15 cellular contexts compared by ENCODE assay signal in the genomic region with DNA sequence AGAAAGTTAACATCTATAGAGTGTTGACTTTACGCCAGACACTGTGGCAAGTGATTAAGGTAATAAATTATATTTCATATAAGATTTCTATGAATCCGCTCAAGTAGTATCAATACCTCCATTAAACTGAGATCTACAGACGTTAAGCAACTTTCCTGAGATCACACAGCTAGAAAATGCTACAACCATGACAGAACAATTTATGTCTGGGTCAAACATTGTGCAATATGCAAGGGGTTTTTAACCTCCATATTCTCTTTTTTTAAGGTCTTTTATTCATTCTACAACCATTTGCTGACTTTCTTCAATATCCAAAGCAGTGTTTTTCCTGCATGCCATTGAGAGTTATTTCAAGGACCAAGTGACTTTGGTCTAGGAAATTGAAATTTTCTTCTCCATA. TPM values are rescaled to one million over a fixed set of nuclear protein-coding genes. Genes with fewer than 3 reads are reported as not detected.
A peak's percentile ranks its signal among the peaks of the same experiment; 100 is the strongest.
DNase-seq lines count a peak whose midpoint lies in the region; ATAC-seq and TF ChIP-seq lines count a peak whose summit lies in the region.
"Had no signal": no experiment of that assay in that cellular context is flagged by ENCODE, and none has a peak within 500 bp of the region (broad histone marks: within the 10 kb centered on the region; RNA-seq: fewer than 3 reads in every experiment).

No MANE protein-coding gene starts in this region.

- 87 to 100% methylated on average over 1 to 3 of the region's 3 CpGs for WGBS in endodermal cell (ENCODE audit: insufficient coverage in 1 of 2, insufficient read length in 1 of 2), 2 experiments
- WGBS in psoas muscle, 3 donors, result 42 to 67% (median 53%) methylated on average over 3 of the region's 3 CpGs

- H3K27ac ChIP-seq in endodermal cell (ENCODE audit: low read depth, low read length), result no peak overlapping the region
- peak overlapping the region; percentile 94 for H3K27ac ChIP-seq in psoas muscle
- H3K27ac ChIP-seq in skeletal muscle tissue (ENCODE audit: low read depth, low read length), result peak overlapping the region; percentile 73
- H3K27ac ChIP-seq: C4-2B, GM23248 had no signal

- H3K4me3 Mint-ChIP-seq in endodermal cell, result no peak overlapping the region
- H3K4me3 Mint-ChIP-seq: CD4-positive, alpha-beta T cell had no signal

- H3K9me3 ChIP-seq in adipocyte (ENCODE audit: control insufficient read depth, low read length) (no peaks in the 10 kb centered on the region), endodermal cell (ENCODE audit: control insufficient read depth, low read length) (peaks cover 17% of the 10 kb centered on the region), psoas muscle (no peaks in the 10 kb centered on the region), skeletal muscle tissue (ENCODE audit: control insufficient read depth in 3 of 3, low read length in 3 of 3) (no peaks in the 10 kb centered on the region)
- H3K9me3 ChIP-seq: Caco-2 had no signal

- no peaks in the 10 kb centered on the region for H3K27me3 Mint-ChIP-seq in endodermal cell (ENCODE audit: insufficient read depth)

- H3K27me3 ChIP-seq in adipocyte (replicated peaks; ENCODE audit: control insufficient read depth, insufficient read depth, low read length) (no peaks in the 10 kb centered on the region), endodermal cell (ENCODE audit: control insufficient read depth, insufficient read depth, low read length, poor library complexity, severe bottlenecking) (no peaks in the 10 kb centered on the region), psoas muscle (ENCODE audit: insufficient read depth in 3 of 3, low read length in 2 of 3) (no peaks in the 10 kb centered on the region), skeletal muscle tissue (ENCODE audit: control insufficient read depth in 3 of 3, insufficient read depth in 3 of 3, low read length in 3 of 3) (no peaks in the 10 kb centered on the region)

- intact Hi-C loops in psoas muscle (cut with DNase I), result no loop called here

- peaks cover 3% of the 10 kb centered on the region for H3K9me3 Mint-ChIP-seq in endodermal cell
- H3K9me3 Mint-ChIP-seq: CD4-positive, alpha-beta T cell had no signal

- H3K4me3 ChIP-seq in adipocyte (ENCODE audit: low read length), result peak overlapping the region; percentile 15
- peak overlapping the region; percentile 34 for H3K4me3 ChIP-seq in endodermal cell (ENCODE audit: low read length)
- H3K4me3 ChIP-seq in psoas muscle, result peak overlapping the region; percentile 70
- H3K4me3 ChIP-seq in skeletal muscle tissue (ENCODE audit: low read length in 3 of 3), result peak overlapping the region in 2 of 3 donors; percentile 6 to 46
- H3K4me3 ChIP-seq: GM23248 had no signal

- peaks cover 33% of the 10 kb centered on the region for H3K4me1 Mint-ChIP-seq in endodermal cell

- H3K27ac Mint-ChIP-seq in endodermal cell, result no peak overlapping the region
- H3K27ac Mint-ChIP-seq: CD4-positive, alpha-beta T cell had no signal

- ATAC-seq in psoas muscle, result no peak

- H3K9ac ChIP-seq in adipocyte (ENCODE audit: low read length) (peak overlapping the region; percentile 71), endodermal cell (ENCODE audit: extremely low read depth, low read length, poor library complexity, severe bottlenecking) (no peak overlapping the region), skeletal muscle tissue (ENCODE audit: low read depth in 1 of 3, low read length in 3 of 3) (no peak overlapping the region)
- H3K9ac ChIP-seq: GM23248 had no signal

- no peak for TF ChIP-seq CTCF in endodermal cell (conservative IDR thresholded peaks at IDR 0.05)
- no peak for TF ChIP-seq CTCF in psoas muscle (IDR thresholded peaks at IDR 0.05)

- DNase-seq in adipocyte (ENCODE audit: low read depth), result no peak
- no peak for DNase-seq in endodermal cell
- DNase-seq in psoas muscle, result no peak
- no peak for DNase-seq in AG08395 (ENCODE audit: low spot score)
- DNase-seq in SKM-1 treated with dmso at 0.1 percent for 144 hours (lab: John Stamatoyannopoulos, UW; ENCODE audit: unreplicated experiment), result no peak
- DNase-seq in retina, result no peak
- DNase-seq: ACHN; AML-193; Caco-2; CD4-positive, alpha-beta T cell; GM23248; HCEC 1CT had no signal

- peaks cover 38% of the 10 kb centered on the region for H3K36me3 Mint-ChIP-seq in endodermal cell (ENCODE audit: low read depth)

- H3K36me3 ChIP-seq in adipocyte (ENCODE audit: control insufficient read depth, insufficient read depth, low read length, severe bottlenecking) (no peaks in the 10 kb centered on the region), endodermal cell (ENCODE audit: control insufficient read depth, insufficient read depth, low read length) (peaks cover 34% of the 10 kb centered on the region), psoas muscle (ENCODE audit: insufficient read depth in 1 of 2, low read depth in 1 of 2) (peaks cover 0 to 73% of the 10 kb centered on the region in 2 donors), skeletal muscle tissue (ENCODE audit: control insufficient read depth in 3 of 3, insufficient read depth in 3 of 3, low read length in 3 of 3) (peaks cover 4 to 28% (median 7%) of the 10 kb centered on the region in 3 donors)

- peaks cover 42% of the 10 kb centered on the region for H3K4me1 ChIP-seq in adipocyte (ENCODE audit: control insufficient read depth, insufficient read depth, low read length)
- H3K4me1 ChIP-seq in endodermal cell (ENCODE audit: control insufficient read depth, insufficient read depth, low read length), result peaks cover 22% of the 10 kb centered on the region
- peaks cover 61% of the 10 kb centered on the region for H3K4me1 ChIP-seq in psoas muscle
- H3K4me1 ChIP-seq in skeletal muscle tissue (ENCODE audit: control insufficient read depth in 3 of 3, insufficient read depth in 3 of 3, low read length in 3 of 3), result peaks cover 15 to 46% (median 27%) of the 10 kb centered on the region in 3 donors
- H3K4me1 ChIP-seq: Caco-2 had no signal

RNA-seq across cellular contexts. Expression of gene ASB5, which starts 10.9 kb away (rescaled TPM):
- 10 to 100 TPM in 1 of 2 donors, 1 to 10 TPM in 1; 2.8 to 14.6 TPM for total RNA-seq in endodermal cell
- 1.5 TPM for polyA plus RNA-seq in endodermal cell (2013, experiment 1 of 2)
- 2.2 TPM for polyA plus RNA-seq in endodermal cell (2013, experiment 2 of 2)
- 100 to 1,000 TPM; 247 to 661 (median 465) TPM for total RNA-seq in psoas muscle
- 1,000 to 10,000 TPM in 1 of 3 donors, 100 to 1,000 TPM in 2; 456 to 1,213 (median 601) TPM for polyA plus RNA-seq in psoas muscle
- 77.8 TPM for total RNA-seq in skeletal muscle tissue
- total RNA-seq: Caco-2; CD4-positive, alpha-beta T cell; GM23248; HT-29 had no signal
- polyA plus RNA-seq: GM23248 had no signal

Comparison
In these comparisons a context has a peak if more than half of its experiments do, and no peak if none do; other contexts are left out.
1. H3K4me3 ChIP-seq: peak in every context shown above with its lines; median percentile 70 in psoas muscle; 34 in endodermal cell; 26 in skeletal muscle tissue; 15 in adipocyte.